Comparison of ENCODE assay signal across 20 cellular contexts in the genomic region with DNA sequence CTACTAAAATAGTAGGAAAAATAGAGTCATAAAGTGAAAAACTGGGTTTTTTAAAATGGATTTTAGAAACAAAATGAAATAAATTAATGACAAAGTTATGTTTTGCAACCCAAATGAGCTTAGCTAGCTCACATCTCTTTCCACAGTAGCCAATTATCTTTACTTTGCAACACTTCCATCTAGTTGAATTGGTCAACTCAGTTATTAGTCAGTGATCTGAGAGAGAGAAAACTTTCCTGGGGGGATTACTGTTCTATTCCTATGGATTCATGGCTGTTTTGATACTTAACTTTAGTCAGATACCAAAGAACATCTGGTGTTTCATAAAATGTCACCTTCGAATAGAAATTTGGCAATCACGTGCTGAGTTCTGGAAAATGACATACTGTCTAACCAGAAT. TPM values are rescaled to one million over a fixed set of nuclear protein-coding genes. Genes with fewer than 3 reads are reported as not detected.
"Had no signal": no experiment of that assay in that cellular context is flagged by ENCODE, and none has a peak within 500 bp of the region (broad histone marks: within the 10 kb centered on the region; RNA-seq: fewer than 3 reads in every experiment).

No MANE protein-coding gene starts in this region.

- H3K9me3 Mint-ChIP-seq: activated naive CD4-positive, alpha-beta T cell treated with anti-CD3 and anti-CD28 coated beads, Interleukin-2, amount 10 ng/mL, durations not matched to agents 7 days and 5 days; activated T-cell treated with anti-CD3 and anti-CD28 coated beads, Interleukin-2, amount 50 U/mL, for 72 hours; natural killer cell treated with Interleukin-12 subunit alpha and Interleukin-12 subunit beta and Interleukin-15 and Interleukin-18, amount 100 ng/mL, for 72 hours had no signal

- H3K27ac Mint-ChIP-seq: activated CD4-positive, alpha-beta memory T cell treated with anti-CD3 and anti-CD28 coated beads, Interleukin-2, amount 10 ng/mL, durations not matched to agents 7 days and 5 days; activated naive CD4-positive, alpha-beta T cell treated with anti-CD3 and anti-CD28 coated beads, Interleukin-2, amount 10 ng/mL, durations not matched to agents 7 days and 5 days; activated T-cell treated with anti-CD3 and anti-CD28 coated beads, Interleukin-2, amount 50 U/mL, for 72 hours; natural killer cell treated with Interleukin-12 subunit alpha and Interleukin-12 subunit beta and Interleukin-15 and Interleukin-18, amount 100 ng/mL, for 72 hours had no signal

- H3K4me3 ChIP-seq: body of pancreas, cardiac muscle cell, hepatocyte, left lung, thoracic aorta, upper lobe of right lung had no signal

- H3K27me3 ChIP-seq: body of pancreas, cardiac muscle cell, hepatocyte, left lung had no signal

- H3K79me2 ChIP-seq: hepatocyte had no signal

- H3K9me3 ChIP-seq: body of pancreas, left lung, thoracic aorta, upper lobe of right lung had no signal

- DNase-seq: activated CD4-positive, alpha-beta memory T cell treated with anti-CD3 and anti-CD28 coated beads, Interleukin-2, amount 10 ng/mL, durations not matched to agents 7 days and 5 days; activated CD4-positive, alpha-beta T cell treated with anti-CD3 and anti-CD28 coated beads for 48 hours; activated effector memory CD4-positive, alpha-beta T cell treated with anti-CD3 and anti-CD28 coated beads, Interleukin-2, amount 50 U/mL, for 16 hours; activated naive CD4-positive, alpha-beta T cell treated with anti-CD3 and anti-CD28 coated beads, Interleukin-2, amount 10 ng/mL, durations not matched to agents 7 days and 5 days; activated T-cell treated with anti-CD3 and anti-CD28 coated beads, Interleukin-2, amount 50 U/mL, for 72 hours; body of pancreas; glutamatergic neuron; kidney glomerular epithelial cell; left lung; midbrain; stimulated activated CD4-positive, alpha-beta T cell treated with anti-CD3 and anti-CD28 coated beads, Interleukin-4, amount 100 ng/mL, for 1 hour; stimulated activated naive CD4-positive, alpha-beta T cell; upper lobe of right lung had no signal

- H3K4me1 ChIP-seq: body of pancreas, left lung, upper lobe of right lung had no signal

- H3K27ac ChIP-seq: body of pancreas, cardiac muscle cell, epithelial cell of prostate, hepatocyte, left lung, thoracic aorta, upper lobe of right lung had no signal

- H3K36me3 Mint-ChIP-seq: activated naive CD4-positive, alpha-beta T cell treated with anti-CD3 and anti-CD28 coated beads, Interleukin-2, amount 10 ng/mL, durations not matched to agents 7 days and 5 days; natural killer cell treated with Interleukin-12 subunit alpha and Interleukin-12 subunit beta and Interleukin-15 and Interleukin-18, amount 100 ng/mL, for 72 hours had no signal

- FAIRE-seq: frontal cortex had no signal

- H3K4me3 Mint-ChIP-seq: activated CD4-positive, alpha-beta memory T cell treated with anti-CD3 and anti-CD28 coated beads, Interleukin-2, amount 10 ng/mL, durations not matched to agents 7 days and 5 days; activated naive CD4-positive, alpha-beta T cell treated with anti-CD3 and anti-CD28 coated beads, Interleukin-2, amount 10 ng/mL, durations not matched to agents 7 days and 5 days; activated T-cell treated with anti-CD3 and anti-CD28 coated beads, Interleukin-2, amount 50 U/mL, for 72 hours; natural killer cell treated with Interleukin-12 subunit alpha and Interleukin-12 subunit beta and Interleukin-15 and Interleukin-18, amount 100 ng/mL, for 72 hours had no signal

- H3K36me3 ChIP-seq: cardiac muscle cell, left lung, thoracic aorta, upper lobe of right lung had no signal

- H2AFZ ChIP-seq: hepatocyte had no signal

- H3K4me2 ChIP-seq: hepatocyte had no signal

RNA-seq across cellular contexts. Expression of gene CCDC80, which starts 45.0 kb away (rescaled TPM):
- total RNA-seq: activated T-cell treated with anti-CD3 and anti-CD28 coated beads, Interleukin-2, amount 50 U/mL, for 72 hours; T-helper 2 cell treated with Interferon-gamma antibody and Interleukin-4, amounts not matched to agents 100 ng/mL and 5 ng/mL, for 36 hours had no signal
